ENCODE assay signal across 19 cellular contexts in the genomic region with DNA sequence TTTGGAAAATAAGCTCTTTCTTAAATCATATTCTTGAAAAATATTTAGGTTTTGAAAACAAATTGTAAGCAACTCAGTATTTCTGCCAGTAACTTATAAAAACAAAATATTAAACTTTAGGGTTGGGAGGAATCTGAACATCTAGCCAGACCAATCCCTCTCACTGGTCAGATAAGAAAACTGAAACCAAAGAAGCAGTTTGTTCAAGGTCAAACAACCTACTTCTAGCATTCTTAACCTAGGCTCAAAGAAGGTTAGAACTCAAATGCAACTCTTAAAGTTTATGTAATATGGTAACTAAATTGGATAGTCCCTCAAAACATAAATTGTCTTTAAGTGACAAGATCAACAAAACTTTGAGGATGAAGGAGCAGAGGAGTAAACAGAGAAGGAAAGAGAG.
DNase-seq lines count a peak whose midpoint lies in the region; ATAC-seq, FAIRE-seq and TF ChIP-seq lines count a peak whose summit lies in the region.
"Had no signal": no experiment of that assay in that cellular context is flagged by ENCODE, and none has a peak within 500 bp of the region (broad histone marks: within the 10 kb centered on the region; RNA-seq: fewer than 3 reads in every experiment).

No MANE protein-coding gene starts in this region.

- POLR2A ChIA-PET in T-cell (lab: Charles Lee) = no interaction called here

- no peak overlapping the region for H3K4me3 ChIP-seq in MM.1S (ENCODE audit: low read length)
- no peak overlapping the region for H3K4me3 ChIP-seq in SJSA1
- H3K4me3 ChIP-seq in ascending aorta = no peak overlapping the region
- H3K4me3 ChIP-seq in thoracic aorta = no peak overlapping the region
- H3K4me3 ChIP-seq: GM23338 had no signal

- H3K9me3 Mint-ChIP-seq in T-cell = no peaks in the 10 kb centered on the region
- H3K9me3 Mint-ChIP-seq: GM23338, H9 had no signal

- H3K27me3 ChIP-seq in MM.1S (replicated peaks; ENCODE audit: insufficient read depth, low read length) (no peaks in the 10 kb centered on the region), SJSA1 (replicated peaks) (no peaks in the 10 kb centered on the region), ascending aorta (no peaks in the 10 kb centered on the region), thoracic aorta (replicated peaks; ENCODE audit: insufficient read depth) (no peaks in the 10 kb centered on the region)

- no peak overlapping the region for H3K27ac Mint-ChIP-seq in T-cell
- H3K27ac Mint-ChIP-seq: CD4-positive, alpha-beta memory T cell; GM23338; H9 had no signal

- no peak overlapping the region for H3K9ac ChIP-seq in MM.1S (ENCODE audit: low read length)

- H3K4me1 ChIP-seq in MM.1S (ENCODE audit: low read length) = 0 out of 2 replicates have a peak, but pooled peaks cover 6% of the 10 kb centered on the region
- peaks cover 37% of the 10 kb centered on the region for H3K4me1 ChIP-seq in SJSA1 (replicated peaks)
- peaks cover 4 to 18% of the 10 kb centered on the region in 2 donors for H3K4me1 ChIP-seq in ascending aorta
- H3K4me1 ChIP-seq in thoracic aorta (ENCODE audit: control insufficient read depth in 1 of 2, low read depth in 2 of 2) = peaks cover 6 to 42% of the 10 kb centered on the region in 2 donors

- no peak overlapping the region for H3K4me3 Mint-ChIP-seq in T-cell
- H3K4me3 Mint-ChIP-seq: CD4-positive, alpha-beta memory T cell; GM23338; H9 had no signal

- intact Hi-C loops in ascending aorta (cut with DNase I) = no loop called here

- H3K9me2 ChIP-seq in MM.1S (replicated peaks; ENCODE audit: insufficient read depth, low read length) = no peaks in the 10 kb centered on the region

- no peaks in the 10 kb centered on the region for H3K4me1 Mint-ChIP-seq in T-cell

- no peak overlapping the region for H3K4me2 ChIP-seq in MM.1S (ENCODE audit: low read depth, low read length)
- H3K4me2 ChIP-seq: GM23338 had no signal

- H3K36me3 ChIP-seq in MM.1S (replicated peaks; ENCODE audit: insufficient read depth, low read length) (no peaks in the 10 kb centered on the region), SJSA1 (no peaks in the 10 kb centered on the region), ascending aorta (no peaks in the 10 kb centered on the region), thoracic aorta (no peaks in the 10 kb centered on the region)

- H3K27ac ChIP-seq in MM.1S (ENCODE audit: low read length) (no peak overlapping the region), SJSA1 (peak overlapping the region; percentile 85), ascending aorta (peak overlapping the region; percentile 68 to 69), thoracic aorta (peak overlapping the region; percentile 55 to 79)

- DNase-seq in MM.1S (peak; percentile 50), SJSA1 (ENCODE audit: low read depth in 1 of 2, low spot score in 2 of 2) (no peak), ascending aorta (ENCODE audit: low spot score in 2 of 2) (no peak), thoracic aorta (ENCODE audit: low spot score) (no peak), glomerular visceral epithelial cell (ENCODE audit: extremely low spot score) (no peak), T-cell (no peak), frontal cortex (ENCODE audit: low spot score in 2 of 2) (no peak)
- DNase-seq: C1 segment of cervical spinal cord; Calu3; CD4-positive, alpha-beta memory T cell; COR-L47; DMS53; DMS79 treated with DMSO at 0.1 percent for 48 hours; GF-D8; H9 had no signal

- H3K9me3 ChIP-seq in MM.1S (replicated peaks; ENCODE audit: insufficient read depth, low read length) (no peaks in the 10 kb centered on the region), SJSA1 (replicated peaks) (no peaks in the 10 kb centered on the region), ascending aorta (no peaks in the 10 kb centered on the region), thoracic aorta (no peaks in the 10 kb centered on the region)

- H3K79me2 ChIP-seq in MM.1S (ENCODE audit: low read length) = no peaks in the 10 kb centered on the region

- no peak for TF ChIP-seq CTCF in MM.1S (IDR thresholded peaks at IDR 0.05; ENCODE audit: low read length)
- TF ChIP-seq CTCF in ascending aorta (IDR thresholded peaks at IDR 0.05) = no peak
- no peak for TF ChIP-seq CTCF in thoracic aorta (IDR thresholded peaks at IDR 0.05)

- FAIRE-seq in frontal cortex (lab: Jason Lieb, UNC) = no peak
- FAIRE-seq: GM12891 had no signal

- H4K20me1 ChIP-seq in MM.1S (ENCODE audit: insufficient read depth, low read length) = no peaks in the 10 kb centered on the region

- H3F3A ChIP-seq in MM.1S (ENCODE audit: insufficient read depth, low read length) = no peaks in the 10 kb centered on the region

- H3K36me3 Mint-ChIP-seq in T-cell = no peaks in the 10 kb centered on the region
- H3K36me3 Mint-ChIP-seq: CD4-positive, alpha-beta memory T cell had no signal

- peaks cover 23 to 29% of the 10 kb centered on the region in 2 donors for H3K27me3 Mint-ChIP-seq in T-cell

- CTCF ChIA-PET in T-cell (lab: Charles Lee) = no interaction called here

- ATAC-seq in thoracic aorta (ENCODE audit: insufficient number of reproducible peaks, low FRiP score, low read depth) (no peak), T-cell (replicated peaks in 1 of 4) (no peak), GM21619 (IDR thresholded peaks at IDR 0.05; ENCODE audit: unreplicated experiment) (no peak)
- ATAC-seq: GM23338, HCT116 had no signal

- H2AFZ ChIP-seq in MM.1S (ENCODE audit: low read length) = peak overlapping the region; percentile 37; the same call in 1 of the 2 replicates
- H2AFZ ChIP-seq: GM23338 had no signal
